ENCODE assay signal across 28 cellular contexts in the genomic region with DNA sequence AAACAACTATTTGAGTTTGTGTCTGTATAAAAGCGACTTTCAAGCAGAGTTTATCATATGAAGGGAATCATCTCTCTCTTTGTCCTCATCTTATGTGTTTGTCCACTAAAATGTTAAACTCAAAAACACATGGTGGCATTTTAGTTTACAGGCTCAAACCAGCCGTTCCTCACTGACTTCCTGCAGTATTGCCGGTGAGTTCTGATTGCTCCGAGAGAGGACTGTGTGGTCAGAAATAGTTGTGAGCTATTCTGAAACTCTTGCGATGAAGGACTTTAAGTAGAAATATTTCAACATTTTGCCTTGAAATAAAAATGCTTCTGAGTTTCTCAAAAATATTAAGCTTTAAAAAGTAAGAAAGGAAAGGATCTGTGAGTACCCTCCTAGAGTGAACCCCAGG.
A peak's percentile ranks its signal among the peaks of the same experiment; 100 is the strongest.
DNase-seq lines count a peak whose midpoint lies in the region; ATAC-seq lines count a peak whose summit lies in the region.
"Had no signal": no experiment of that assay in that cellular context is flagged by ENCODE, and none has a peak within 500 bp of the region (broad histone marks: within the 10 kb centered on the region; RNA-seq: fewer than 3 reads in every experiment).

No MANE protein-coding gene starts in this region.

- peak; percentile 43 for DNase-seq in fibroblast of peridontal ligament (ENCODE audit: extremely low read depth)
- no peak for DNase-seq in NAMALWA (ENCODE audit: low spot score)
- DNase-seq in NCI-H187 treated with DMSO at 0.1 percent for 48 hours (lab: John Stamatoyannopoulos, UW): no peak
- DNase-seq in activated CD4-positive, alpha-beta T cell treated with anti-CD3 and anti-CD28 coated beads for 1 hour: no peak
- DNase-seq: ACHN; activated CD4-positive, alpha-beta T cell treated with anti-CD3 and anti-CD28 coated beads for 4 hours; activated gamma-delta T cell; activated naive CD8-positive, alpha-beta T cell treated with anti-CD3 and anti-CD28 coated beads, Interleukin-2, amount 10 ng/mL, durations not matched to agents 7 days and 5 days; activated T-cell treated with anti-CD3 and anti-CD28 coated beads, Interleukin-2, amount 50 U/mL, for 1 hour; DMS153; glutamatergic neuron; GOT3; KG1; left ventricle myocardium superior; MM.1S; natural killer cell; NCI-H1417 treated with DMSO at 0.1 percent for 48 hours; NCI-H82; occipital lobe; small intestine; stimulated activated CD4-positive, alpha-beta T cell treated with anti-CD3 and anti-CD28 coated beads, Interleukin-1b, Interleukin-23, amount 100 ng/mL, for 48 hours; stimulated activated CD8-positive, alpha-beta memory T cell treated with anti-CD3 and anti-CD28 coated beads, Interleukin-4, amount 100 ng/mL, for 48 hours; stomach; T-helper 17 cell; thyroid gland had no signal

- ATAC-seq in GM18517 (IDR thresholded peaks at IDR 0.05; ENCODE audit: unreplicated experiment) (peak; percentile 38), GM19463 (IDR thresholded peaks at IDR 0.05; ENCODE audit: unreplicated experiment) (peak; percentile 35), HG03565 (IDR thresholded peaks at IDR 0.05; ENCODE audit: unreplicated experiment) (peak; percentile 35)
- ATAC-seq: left ventricle myocardium superior, T-helper 17 cell had no signal
